Comparison of ENCODE assay signal across 1 cellular context in genomic region chr2:43773876-43774613, GRCh38.
TF ChIP-seq lines count a peak whose summit lies in the region.

Gene DYNC2LI1 (plus strand): TSS chr2:43774039. CDS start chr2:43774139, 100 bp downstream.

TF ChIP-seq in K562, 482 proteins besides CTCF, POLR2A, EP300 and RAD21 (continued from another document and continues in another):
- TF ChIP-seq PCBP1 (IDR thresholded peaks at IDR 0.05; ENCODE audit: low read depth, low read length, poor library complexity, severe bottlenecking): no peak
- TF ChIP-seq GABPB1 (CRISPR knock-in tag; IDR thresholded peaks at IDR 0.05): peak; percentile 65; the same call in 1 of the 2 replicates
- peak; percentile 18; the same call in 1 of the 2 replicates for TF ChIP-seq MYC (IDR thresholded peaks at IDR 0.05; ENCODE audit: low read depth, low read length)
- no peak for TF ChIP-seq MYC (CRISPR knock-in tag; IDR thresholded peaks at IDR 0.05; ENCODE audit: borderline replicate concordance, low read depth)
- no peak for TF ChIP-seq NR2F6 (CRISPR knock-in tag; IDR thresholded peaks at IDR 0.05)
- TF ChIP-seq DPF2 (IDR thresholded peaks at IDR 0.05): no peak; the same call in 1 of the 2 replicates
- TF ChIP-seq DMBX1 (CRISPR knock-in tag; IDR thresholded peaks at IDR 0.05; ENCODE audit: borderline replicate concordance): 0 out of 2 replicates have a peak, but pooled peaks have one; percentile 23
- TF ChIP-seq TOE1 (IDR thresholded peaks at IDR 0.05; ENCODE audit: borderline replicate concordance): no peak
- TF ChIP-seq TOE1 (CRISPR knock-in tag; IDR thresholded peaks at IDR 0.05; ENCODE audit: borderline replicate concordance, low read depth): no peak
- TF ChIP-seq TFAP4 (CRISPR knock-in tag; IDR thresholded peaks at IDR 0.05; ENCODE audit: borderline replicate concordance): peak; percentile 92
- TF ChIP-seq ID3 (CRISPR knock-in tag; IDR thresholded peaks at IDR 0.05): no peak
- no peak for TF ChIP-seq ID3 (tag; IDR thresholded peaks at IDR 0.05)
- 0 out of 2 replicates have a peak, but pooled peaks have one; percentile 36 for TF ChIP-seq ZNF197 (CRISPR knock-in tag; IDR thresholded peaks at IDR 0.05; ENCODE audit: low read depth)
- no peak for TF ChIP-seq NCOR1 (IDR thresholded peaks at IDR 0.05)
- TF ChIP-seq DDX20 (tag; IDR thresholded peaks at IDR 0.05; ENCODE audit: low read depth): no peak
- no peak for TF ChIP-seq CHCHD3 (CRISPR knock-in tag; IDR thresholded peaks at IDR 0.05)
- TF ChIP-seq HNRNPLL (IDR thresholded peaks at IDR 0.05; ENCODE audit: low read depth, low read length, poor library complexity, severe bottlenecking): peak; percentile 47
- TF ChIP-seq ZNF740 (CRISPR knock-in tag; IDR thresholded peaks at IDR 0.05): no peak
- no peak for TF ChIP-seq ZNF740 (tag; IDR thresholded peaks at IDR 0.05)
- no peak for TF ChIP-seq GTF3C2 (IDR thresholded peaks at IDR 0.05; ENCODE audit: borderline replicate concordance, extremely low read depth, insufficient read length)
- no peak for TF ChIP-seq ZNF431 (CRISPR knock-in tag; IDR thresholded peaks at IDR 0.05)
- no peak for TF ChIP-seq SMC3 (conservative IDR thresholded peaks at IDR 0.05; ENCODE audit: insufficient read depth, low read depth, low read length)
- TF ChIP-seq BMI1 (IDR thresholded peaks at IDR 0.05; ENCODE audit: low read length): peak; percentile 97
- peak; percentile 39 for TF ChIP-seq TAF1 (IDR thresholded peaks at IDR 0.05; ENCODE audit: control insufficient read depth, extremely low read depth, insufficient read depth, low read length, severe bottlenecking)
- TF ChIP-seq NR4A1 (CRISPR knock-in tag; IDR thresholded peaks at IDR 0.05): no peak
- 0 out of 2 replicates have a peak, but pooled peaks have one; percentile 64 for TF ChIP-seq NR4A1 (tag; IDR thresholded peaks at IDR 0.05)
- no peak for TF ChIP-seq CREBBP (IDR thresholded peaks at IDR 0.05; ENCODE audit: low read depth, low read length)
- TF ChIP-seq STAT6 (CRISPR knock-in tag; IDR thresholded peaks at IDR 0.05): no peak
- peak; percentile 82 for TF ChIP-seq RBM22 (IDR thresholded peaks at IDR 0.05; ENCODE audit: low read depth, low read length, poor library complexity, severe bottlenecking)
- TF ChIP-seq NRF1 (conservative IDR thresholded peaks at IDR 0.05 in 1 of 2, IDR thresholded peaks at IDR 0.05 in 1 of 2): peak; percentile 64 to 72
- no peak for TF ChIP-seq ZFP1 (CRISPR knock-in tag; IDR thresholded peaks at IDR 0.05)
- peak; percentile 41 for TF ChIP-seq ELF1 (tag; IDR thresholded peaks at IDR 0.05)
- no peak for TF ChIP-seq CCNT2 (IDR thresholded peaks at IDR 0.05; ENCODE audit: borderline replicate concordance, extremely low read depth, insufficient read length, low read depth, low read length)
- peak; percentile 74 for TF ChIP-seq RBBP5 (IDR thresholded peaks at IDR 0.05; ENCODE audit: borderline replicate concordance, insufficient read depth, low read length, poor library complexity, severe bottlenecking)
- peak; percentile 99 for TF ChIP-seq GMEB1 (CRISPR knock-in tag; IDR thresholded peaks at IDR 0.05)
- TF ChIP-seq RBFOX2 (IDR thresholded peaks at IDR 0.05; ENCODE audit: low read depth, low read length): peak; percentile 73
- peak; percentile 40 for TF ChIP-seq DACH1 (IDR thresholded peaks at IDR 0.05; ENCODE audit: partially characterized antibody)
- no peak for TF ChIP-seq ZC3H8 (IDR thresholded peaks at IDR 0.05)
- TF ChIP-seq USF1 (CRISPR knock-in tag; IDR thresholded peaks at IDR 0.05): no peak
- no peak for TF ChIP-seq FOXK2 (conservative IDR thresholded peaks at IDR 0.05 in 1 of 2, IDR thresholded peaks at IDR 0.05 in 1 of 2; ENCODE audit: low read depth in 2 of 2)
- peak; percentile 86 to 96; a peak in 3 of 4 replicates for TF ChIP-seq SIN3A (IDR thresholded peaks at IDR 0.05; ENCODE audit: borderline replicate concordance in 2 of 2, control insufficient read depth in 1 of 2, low read depth in 2 of 2, low read length in 2 of 2)
- no peak for TF ChIP-seq ZNF3 (CRISPR knock-in tag; IDR thresholded peaks at IDR 0.05)
- TF ChIP-seq THRA (IDR thresholded peaks at IDR 0.05): no peak
- TF ChIP-seq RBM14 (IDR thresholded peaks at IDR 0.05; ENCODE audit: borderline replicate concordance, insufficient read depth, low read depth, low read length): no peak
- no peak for TF ChIP-seq IRF1 (CRISPR knock-in tag; IDR thresholded peaks at IDR 0.05; ENCODE audit: borderline replicate concordance)
- no peak for TF ChIP-seq RERE (CRISPR knock-in tag; IDR thresholded peaks at IDR 0.05; ENCODE audit: borderline replicate concordance)
